In the genomic region with DNA sequence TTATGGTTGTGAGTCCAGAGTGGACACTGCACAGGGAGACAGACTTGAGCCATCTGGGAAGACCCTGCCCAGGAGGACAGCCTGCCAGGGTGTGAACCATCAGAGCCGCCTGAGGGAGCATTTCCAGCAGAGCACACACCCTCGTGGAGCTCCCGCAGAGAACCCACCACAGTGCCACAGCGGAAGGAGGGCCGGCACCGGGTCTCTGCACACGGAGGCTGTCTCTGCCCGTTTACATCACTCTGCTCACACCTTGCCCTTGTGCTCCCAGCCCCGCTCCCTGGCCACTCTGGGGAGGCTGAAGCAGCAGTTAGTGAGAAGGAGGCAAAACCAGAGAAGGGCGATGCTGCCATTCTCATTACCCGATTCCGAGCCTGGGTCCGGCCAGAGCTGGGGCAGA, we compare ENCODE assay signal across 27 cellular contexts.
"Had no signal": no experiment of that assay in that cellular context is flagged by ENCODE, and none has a peak within 500 bp of the region (broad histone marks: within the 10 kb centered on the region; RNA-seq: fewer than 3 reads in every experiment).

No MANE protein-coding gene starts in this region.

- H3K27ac Mint-ChIP-seq: activated CD8-positive, alpha-beta memory T cell treated with anti-CD3 and anti-CD28 coated beads, Interleukin-2, amount 10 ng/mL, durations not matched to agents 7 days and 5 days; activated naive CD8-positive, alpha-beta T cell treated with anti-CD3 and anti-CD28 coated beads, Interleukin-2, amount 50 U/mL, for 24 hours; activated T-cell treated with anti-CD3 and anti-CD28 coated beads, Interleukin-2, amount 50 U/mL, for 24 hours; activated T-helper 1 cell treated with anti-CD3 and anti-CD28 coated beads, Interleukin-12 subunit alpha, Interleukin-12 subunit beta, Interleukin-2, Interleukin-4 antibody, amounts not matched to agents 30 ng/mL and 10 ng/mL and 1 ng/mL, durations not matched to agents 14 hours and 24 hours and 36 hours; T-helper 1 cell treated with Interleukin-12 subunit alpha and Interleukin-12 subunit beta and Interleukin-4 antibody, amounts not matched to agents 30 μg/mL and 1 μg/mL, for 36 hours; WTC11 had no signal

- H3K27me3 ChIP-seq: ascending aorta, body of pancreas, MG63, SJSA1 had no signal

- H3K4me3 ChIP-seq: ascending aorta, body of pancreas, MG63, SJSA1 had no signal

- H3K4me3 Mint-ChIP-seq: activated CD8-positive, alpha-beta memory T cell treated with anti-CD3 and anti-CD28 coated beads, Interleukin-2, amount 10 ng/mL, durations not matched to agents 7 days and 5 days; activated naive CD8-positive, alpha-beta T cell treated with anti-CD3 and anti-CD28 coated beads, Interleukin-2, amount 50 U/mL, for 24 hours; activated T-cell treated with anti-CD3 and anti-CD28 coated beads, Interleukin-2, amount 50 U/mL, for 24 hours; activated T-helper 1 cell treated with anti-CD3 and anti-CD28 coated beads, Interleukin-12 subunit alpha, Interleukin-12 subunit beta, Interleukin-2, Interleukin-4 antibody, amounts not matched to agents 30 ng/mL and 10 ng/mL and 1 ng/mL, durations not matched to agents 14 hours and 24 hours and 36 hours; T-helper 1 cell treated with Interleukin-12 subunit alpha and Interleukin-12 subunit beta and Interleukin-4 antibody, amounts not matched to agents 30 μg/mL and 1 μg/mL, for 36 hours; WTC11 had no signal

- H3K9me3 ChIP-seq: ascending aorta, body of pancreas, MG63, SJSA1 had no signal

- H3K36me3 Mint-ChIP-seq: activated CD8-positive, alpha-beta memory T cell treated with anti-CD3 and anti-CD28 coated beads, Interleukin-2, amount 10 ng/mL, durations not matched to agents 7 days and 5 days; activated naive CD4-positive, alpha-beta T cell treated with anti-CD3 and anti-CD28 coated beads, Interleukin-2, amount 50 U/mL, for 72 hours; WTC11 had no signal

- DNase-seq: activated CD4-positive, alpha-beta T cell treated with anti-CD3 and anti-CD28 coated beads for 48 hours; activated CD4-positive, alpha-beta T cell treated with anti-CD3 and anti-CD28 coated beads, Interleukin-2, amount 50 U/mL, for 48 hours; activated CD4-positive, CD25-positive, alpha-beta regulatory T cell treated with anti-CD3 and anti-CD28 coated beads, Interleukin-2, amount 50 U/mL, for 72 hours; activated CD8-positive, alpha-beta memory T cell treated with anti-CD3 and anti-CD28 coated beads, Interleukin-2, amount 10 ng/mL, durations not matched to agents 7 days and 5 days; activated effector memory CD4-positive, alpha-beta T cell treated with Interleukin-2 at 50 U/mL for 16 hours; activated naive CD4-positive, alpha-beta T cell; activated naive CD8-positive, alpha-beta T cell treated with anti-CD3 and anti-CD28 coated beads, Interleukin-2, amount 50 U/mL, for 24 hours; activated T-cell treated with anti-CD3 and anti-CD28 coated beads, Interleukin-2, amount 50 U/mL, for 24 hours; amniotic stem cell; body of pancreas; MG63; NCI-H1105; NCI-H1436 treated with DMSO at 0.1 percent for 48 hours; NCI-H187; NCI-H2081 treated with DMSO at 0.1 percent for 48 hours; NCI-H526; SHP77; SW 1271 had no signal

- ATAC-seq: activated CD8-positive, alpha-beta memory T cell treated with anti-CD3 and anti-CD28 coated beads, Interleukin-2, amount 10 ng/mL, durations not matched to agents 7 days and 5 days; activated naive CD4-positive, alpha-beta T cell treated with anti-CD3 and anti-CD28 coated beads, Interleukin-2, amount 50 U/mL, for 72 hours; activated naive CD8-positive, alpha-beta T cell treated with anti-CD3 and anti-CD28 coated beads, Interleukin-2, amount 50 U/mL, for 24 hours; body of pancreas; Panc1; SK-N-SH treated with all-trans-retinoic acid at 6 μM for 48 hours had no signal

- H3K27me3 Mint-ChIP-seq: activated CD8-positive, alpha-beta memory T cell treated with anti-CD3 and anti-CD28 coated beads, Interleukin-2, amount 10 ng/mL, durations not matched to agents 7 days and 5 days; activated naive CD8-positive, alpha-beta T cell treated with anti-CD3 and anti-CD28 coated beads, Interleukin-2, amount 50 U/mL, for 24 hours; activated T-cell treated with anti-CD3 and anti-CD28 coated beads, Interleukin-2, amount 50 U/mL, for 24 hours had no signal

- H3K27ac ChIP-seq: ascending aorta, body of pancreas, RWPE1, SJSA1 had no signal

- H3K36me3 ChIP-seq: ascending aorta, MG63, SJSA1 had no signal

- H3K9me3 Mint-ChIP-seq: activated naive CD4-positive, alpha-beta T cell treated with anti-CD3 and anti-CD28 coated beads, Interleukin-2, amount 50 U/mL, for 72 hours; activated naive CD8-positive, alpha-beta T cell treated with anti-CD3 and anti-CD28 coated beads, Interleukin-2, amount 50 U/mL, for 24 hours; activated T-cell treated with anti-CD3 and anti-CD28 coated beads, Interleukin-2, amount 50 U/mL, for 24 hours; activated T-helper 1 cell treated with anti-CD3 and anti-CD28 coated beads, Interleukin-12 subunit alpha, Interleukin-12 subunit beta, Interleukin-2, Interleukin-4 antibody, amounts not matched to agents 30 ng/mL and 10 ng/mL and 1 ng/mL, durations not matched to agents 14 hours and 24 hours and 36 hours; T-helper 1 cell treated with Interleukin-12 subunit alpha and Interleukin-12 subunit beta and Interleukin-4 antibody, amounts not matched to agents 30 μg/mL and 1 μg/mL, for 36 hours; WTC11 had no signal
